In genomic region chr13:73058741-73059459, GRCh38 we compare ENCODE assay signal across 7 cellular contexts. TPM values are rescaled to one million over a fixed set of nuclear protein-coding genes. Genes with fewer than 3 reads are reported as not detected.
A peak's percentile ranks its signal among the peaks of the same experiment; 100 is the strongest.
DNase-seq lines count a peak whose midpoint lies in the region; ATAC-seq, FAIRE-seq and TF ChIP-seq lines count a peak whose summit lies in the region.

Gene KLF5, plus strand, starts transcription at chr13:73059005. Its CDS starts 323 bp downstream, at chr13:73059328.

- TF ChIP-seq CTCF in GM12878 (IDR thresholded peaks at IDR 0.05 in 2 of 3, conservative IDR thresholded peaks at IDR 0.05 in 1 of 3; ENCODE audit: control insufficient read depth in 2 of 3, extremely low read depth in 1 of 3, insufficient read depth in 1 of 3, low read depth in 3 of 3, low read length in 3 of 3) (no peak), sigmoid colon (IDR thresholded peaks at IDR 0.05) (no peak)

- ATAC-seq in HG02943 (IDR thresholded peaks at IDR 0.05; ENCODE audit: low read depth, unreplicated experiment): peak; percentile 98
- peak; percentile 100 for ATAC-seq in GM12878

- H3K9ac ChIP-seq in GM12878 (ENCODE audit: control insufficient read depth, insufficient read depth, low read length): peak within 1 kb of the TSS; percentile 33; the same call in 1 of the 2 replicates

- CTCF ChIA-PET in GM12878 (lab: Yijun Ruan, JAX): interaction anchor here (0.7 to 1.0 kb wide), 2 partner anchors 23 to 770 kb away, joined by 4 to 6 read pairs; no protein-coding TSS in a partner anchor

- H3K36me3 ChIP-seq in GM12878 (ENCODE audit: control insufficient read depth in 2 of 2, insufficient read depth in 2 of 2, low read length in 1 of 2): no peaks in the 10 kb centered on the region
- no peaks in the 10 kb centered on the region for H3K36me3 ChIP-seq in sigmoid colon

- TF ChIP-seq RAD21 in GM12878 (IDR thresholded peaks at IDR 0.05; ENCODE audit: insufficient read depth, low read depth, low read length): no peak

- POLR2A ChIA-PET in GM12878 (lab: Charles Lee): no interaction called here

- H3K4me1 ChIP-seq in GM12878 (ENCODE audit: control insufficient read depth, insufficient read depth, low read length): peaks cover 3% of the 10 kb centered on the region; the same call in 1 of the 2 replicates
- H3K4me1 ChIP-seq in sigmoid colon: peaks cover 0 to 18% (median 11%) of the 10 kb centered on the region in 4 donors

- peak within 1 kb of the TSS; percentile 87 for H2AFZ ChIP-seq in GM12878 (ENCODE audit: control insufficient read depth, low read depth, low read length)

- H3K4me3 ChIP-seq in GM12878 (peak within 1 kb of the TSS; percentile 66), sigmoid colon (peak within 1 kb of the TSS; percentile 66 to 98 (median 88))

- DNase-seq in GM18507 (ENCODE audit: extremely low spot score, insufficient read length, low read depth) (peak; percentile 96), NCI-H1694 treated with DMSO at 0.1 percent for 48 hours (lab: John Stamatoyannopoulos, UW) (peak; percentile 81), T1000 (lab: John Stamatoyannopoulos, UW) (peak; percentile 97), GM12878 (ENCODE audit: low read depth, low spot score) (peak; percentile 48), iPS DF 19.7 (ENCODE audit: low read depth, low spot score) (peak; percentile 68), sigmoid colon (peak; percentile 97)

- intact Hi-C loops in GM12878 (cut with micrococcal nuclease; ENCODE audit: unreplicated experiment): no loop called here
- intact Hi-C loops in sigmoid colon (cut with DNase I): loop anchor here (5.0 kb wide), 2 partner anchors 277 to 648 kb away; partner anchors contain the start of genes DIS3 and PIBF1

- H3K4me2 ChIP-seq in GM12878 (ENCODE audit: control insufficient read depth, insufficient read depth): peak within 1 kb of the TSS; percentile 95

- in situ Hi-C loops in GM12878 (cut with MboI): no loop called here

- WGBS in GM12878 (ENCODE audit: insufficient coverage, insufficient replicate concordance, low lambda C conversion rate, missing lambda C conversion rate): 1% methylated on average over 56 of the region's 93 CpGs
- 0 to 1% methylated on average over 93 of the region's 93 CpGs for WGBS in sigmoid colon, 2 donors

- no peaks in the 10 kb centered on the region for H4K20me1 ChIP-seq in GM12878 (ENCODE audit: control insufficient read depth, insufficient read depth)

- H3K79me2 ChIP-seq in GM12878 (ENCODE audit: control insufficient read depth, insufficient read depth, low read length): no peaks in the 10 kb centered on the region

- peak; percentile 96 for FAIRE-seq in GM18507 (lab: Jason Lieb, UNC)
- FAIRE-seq in GM12878 (lab: Jason Lieb, UNC): peak; percentile 92

- H3K27ac ChIP-seq in GM12878 (ENCODE audit: control insufficient read depth, insufficient read depth) (no peak within 1 kb of the TSS), sigmoid colon (peak within 1 kb of the TSS; percentile 78 to 85 (median 80))

- H3K9me3 ChIP-seq in GM12878 (replicated peaks; ENCODE audit: control insufficient read depth, insufficient read depth, low read length) (no peaks in the 10 kb centered on the region), sigmoid colon (no peaks in the 10 kb centered on the region)

- H3K27me3 ChIP-seq in GM12878 (replicated peaks in 1 of 2; ENCODE audit: control insufficient read depth in 2 of 2, insufficient read depth in 2 of 2, low read length in 1 of 2) (peaks cover 0 to 4% of the 10 kb centered on the region in 2 experiments; a peak in 2 of 4 replicates), sigmoid colon (no peaks in the 10 kb centered on the region)

- TF ChIP-seq EP300 in GM12878 (IDR thresholded peaks at IDR 0.05; ENCODE audit: borderline replicate concordance in 1 of 2, control insufficient read depth in 1 of 2, low read depth in 2 of 2, low read length in 2 of 2): no peak
- TF ChIP-seq EP300 in sigmoid colon (IDR thresholded peaks at IDR 0.05): no peak

- BruUV-seq in GM12878 (replicated peaks; lab: Mats Ljungman, UMichigan): no TSS peak

- SMC1A ChIA-PET in GM12878 (lab: Charles Lee; ENCODE audit: uncharacterized antibody, unreplicated experiment): interaction anchor here (1.0 kb wide), 1 partner anchor 23 kb away, joined by 3 read pairs; no protein-coding TSS in a partner anchor

- RAD21 ChIA-PET in GM12878 (lab: Charles Lee; ENCODE audit: unreplicated experiment): interaction anchor here (1.4 kb wide), 1 partner anchor 219 kb away, joined by 3 read pairs; no protein-coding TSS in a partner anchor

- TF ChIP-seq POLR2A in GM12878 (IDR thresholded peaks at IDR 0.05; ENCODE audit: low read depth, low read length) (peak; percentile 84), sigmoid colon (IDR thresholded peaks at IDR 0.05) (peak; percentile 66 to 94)

TF ChIP-seq in GM12878, 131 proteins besides CTCF, POLR2A, EP300 and RAD21 (continues in another document):
- TF ChIP-seq LARP7 (IDR thresholded peaks at IDR 0.05): no peak; the same call in 1 of the 2 replicates
- no peak for TF ChIP-seq TCF12 (IDR thresholded peaks at IDR 0.05; ENCODE audit: low read depth, low read length)
- TF ChIP-seq NFIC (IDR thresholded peaks at IDR 0.05; ENCODE audit: low read depth, low read length): no peak
- TF ChIP-seq HDAC2 (IDR thresholded peaks at IDR 0.05): no peak
- no peak for TF ChIP-seq SUZ12 (IDR thresholded peaks at IDR 0.05; ENCODE audit: unreplicated experiment)
- TF ChIP-seq JUND (IDR thresholded peaks at IDR 0.05; ENCODE audit: low read depth, low read length): no peak
- TF ChIP-seq IKZF2 (IDR thresholded peaks at IDR 0.05): no peak
- TF ChIP-seq RAD51 (IDR thresholded peaks at IDR 0.05): no peak
- TF ChIP-seq NR2C2 (IDR thresholded peaks at IDR 0.05; ENCODE audit: borderline replicate concordance, control insufficient read depth, insufficient read length, low read depth): no peak
- TF ChIP-seq NR2C1 (IDR thresholded peaks at IDR 0.05): no peak
- no peak for TF ChIP-seq ZNF24 (IDR thresholded peaks at IDR 0.05)
- TF ChIP-seq MTA3 (IDR thresholded peaks at IDR 0.05; ENCODE audit: borderline replicate concordance, low read length): no peak
- TF ChIP-seq E4F1 (IDR thresholded peaks at IDR 0.05; ENCODE audit: borderline replicate concordance, partially characterized antibody): no peak
- TF ChIP-seq TAF1 (IDR thresholded peaks at IDR 0.05; ENCODE audit: borderline replicate concordance, low read depth, low read length): peak; percentile 48; the same call in 1 of the 2 replicates
- no peak for TF ChIP-seq SRF (IDR thresholded peaks at IDR 0.05; ENCODE audit: low read depth in 2 of 2, low read length in 2 of 2)
- peak; percentile 99 for TF ChIP-seq PKNOX1 (IDR thresholded peaks at IDR 0.05)

RNA-seq across cellular contexts. Expression of gene KLF5, which starts in this region (rescaled TPM):
- 1.8 and 2.2 TPM in 2 replicates for total RNA-seq in GM12878 (2013; cell fraction: nucleolus; rRNA removed)
- 0.96 and 2.2 TPM in 2 replicates for total RNA-seq in GM12878 (2014; rRNA removed)
- 1.3 and 2.5 TPM in 2 replicates for total RNA-seq in GM12878 (2014; rRNA removed; fragmentation: Illumina TruSeq; extraction: Trizol)
- total RNA-seq in GM12878 (2021): 2.4 and 2.7 TPM in 2 replicates
- 1.2 TPM for polyA plus RNA-seq in GM12878 (2011; ENCODE audit: low read depth)
- polyA plus RNA-seq in GM12878 (2011; rRNA removed): 0.50 and 0.65 TPM in 2 replicates
- 0.85 and 0.88 TPM in 2 replicates for polyA plus RNA-seq in GM12878 (2011; cell fraction: cytosol; rRNA removed)
- polyA plus RNA-seq in GM12878 (2011; cell fraction: nucleus; rRNA removed): 0.50 and 0.70 TPM in 2 replicates
- polyA plus RNA-seq in GM12878 (2012): 1.2 and 1.8 TPM in 2 replicates
- 3.9 and 5.2 TPM in 2 replicates for polyA plus RNA-seq in GM12878 (2014; fragmentation: Illumina TruSeq; extraction: Trizol)
- 1 to 10 TPM in 1 of 2 experiments, under 1 TPM in 1; 0.68 to 1.0 TPM for polyA plus RNA-seq in GM12878 (2014; fragmentation: Nextera tagmentation; extraction: Ambion mirVana)
- 1.1 and 1.4 TPM in 2 replicates for polyA plus RNA-seq in GM12878 (2014; rRNA removed)
- polyA plus RNA-seq in GM12878 (2016; fragmentation: Nextera tagmentation; extraction: Ambion mirVana): 1 to 10 TPM in 1 of 2 experiments, under 1 TPM in 1; 0.43 to 1.5 TPM
- 0.31 and 1.2 TPM in 2 replicates for polyA minus RNA-seq in GM12878 (2011; rRNA and poly(A)+ RNA removed)
- polyA minus RNA-seq in GM12878 (2011; cell fraction: cytosol; rRNA and poly(A)+ RNA removed): 2.5 and 6.8 TPM in 2 replicates
- 1.6 and 3.0 TPM in 2 replicates for polyA minus RNA-seq in GM12878 (2011; cell fraction: nucleus; rRNA and poly(A)+ RNA removed)
- 1 to 10 TPM; 2.3 to 3.6 (median 3.0) TPM for total RNA-seq in sigmoid colon
- polyA plus RNA-seq in sigmoid colon: 100 to 1,000 TPM; 116 to 169 (median 153) TPM

Comparison
In these comparisons a context has a peak if more than half of its experiments do, and no peak if none do; other contexts are left out.
1. RNA of gene KLF5 (polyA plus RNA-seq): 116 to 169 TPM in sigmoid colon; 0.43 to 5.2 TPM in GM12878; every median in the first group is over 10 times any median in the second.
2. Peak in every context shown above with its lines, with median percentiles within 50 percentile points of each other: DNase-seq.